In the genomic region with DNA sequence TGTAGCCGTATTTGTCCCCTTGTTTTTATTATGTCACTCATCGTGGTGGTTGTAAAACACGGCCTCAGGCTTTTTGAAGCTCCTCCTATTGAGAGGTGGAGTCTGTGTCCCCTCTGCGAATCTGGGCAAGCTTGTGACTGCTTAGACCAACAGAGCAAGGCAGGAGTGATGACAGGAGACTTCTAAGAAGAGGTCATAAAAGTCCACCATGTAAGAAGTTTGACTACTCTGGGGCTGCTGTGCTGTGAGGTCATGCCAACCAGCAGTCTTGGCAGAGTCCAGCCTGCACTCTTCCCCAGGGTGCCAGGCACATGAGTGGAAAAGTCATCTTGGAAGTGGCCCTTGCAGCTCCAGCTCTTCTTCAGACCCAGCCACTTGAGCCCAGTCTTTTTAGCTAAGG, we compare ENCODE assay signal across 19 cellular contexts.
DNase-seq lines count a peak whose midpoint lies in the region; ATAC-seq and TF ChIP-seq lines count a peak whose summit lies in the region.
"Had no signal": no experiment of that assay in that cellular context is flagged by ENCODE, and none has a peak within 500 bp of the region (broad histone marks: within the 10 kb centered on the region; RNA-seq: fewer than 3 reads in every experiment).

No MANE protein-coding gene starts in this region.

- TF ChIP-seq CTCF in LNCaP clone FGC (IDR thresholded peaks at IDR 0.05; ENCODE audit: control insufficient read depth, extremely low read depth, insufficient read depth) (no peak), heart left ventricle (IDR thresholded peaks at IDR 0.05) (no peak), GM10266 (IDR thresholded peaks at IDR 0.05; ENCODE audit: control insufficient read depth, insufficient read depth, low read depth, missing control alignments) (no peak)

- H3K9ac ChIP-seq in BLaER1, result no peak overlapping the region
- H3K9ac ChIP-seq: GM23248 had no signal

- H3K27me3 ChIP-seq in BLaER1 (no peaks in the 10 kb centered on the region), heart left ventricle (no peaks in the 10 kb centered on the region)

- H3K36me3 ChIP-seq in BLaER1, result no peaks in the 10 kb centered on the region
- H3K36me3 ChIP-seq in heart left ventricle, result no peaks in the 10 kb centered on the region

- H4K20me1 ChIP-seq in BLaER1, result no peaks in the 10 kb centered on the region

- H3K4me1 ChIP-seq in BLaER1 (peaks cover 28% of the 10 kb centered on the region), heart left ventricle (peaks cover 10 to 52% (median 34%) of the 10 kb centered on the region in 12 donors)

- H3K4me3 ChIP-seq in BLaER1 (no peak overlapping the region), LNCaP clone FGC (ENCODE audit: low read depth, low read length) (no peak overlapping the region), heart left ventricle (no peak overlapping the region)
- H3K4me3 ChIP-seq: GM23248 had no signal

- peak; percentile 6 for DNase-seq in LNCaP clone FGC (ENCODE audit: low read depth)
- DNase-seq in heart left ventricle, result peak in 1 of 5 donors; percentile 49
- no peak for DNase-seq in sciatic nerve (ENCODE audit: low spot score)
- no peak for DNase-seq in left lobe of liver (ENCODE audit: low spot score)
- no peak for DNase-seq in NCI-H1436 treated with DMSO at 0.1 percent for 48 hours (lab: John Stamatoyannopoulos, UW)
- DNase-seq in GM10266 (ENCODE audit: extremely low spot score), result no peak
- no peak for DNase-seq in amygdala (lab: John Stamatoyannopoulos, UW)
- DNase-seq: COR-L47; GF-D8; GM23248; MM.1S; NCI-H1092 treated with DMSO at 0.1 percent for 48 hours; NCI-H1694; NCI-H345; NCI-H526 treated with DMSO at 0.1 percent for 48 hours; NK-92 treated with Interleukin-12 subunit alpha and Interleukin-12 subunit beta, amount 100 ng/mL, for 24 hours; RPMI8226 had no signal

- intact Hi-C loops in heart left ventricle (cut with DNase I) (loop anchor here in 2 of 10 donors (5.0 kb wide), 1 partner anchor 45 kb away; no protein-coding TSS in a partner anchor), sciatic nerve (cut with DNase I) (no loop called here)

- 41 to 57% (median 51%) methylated on average over 4 of the region's 4 CpGs for WGBS in heart left ventricle, 4 donors

- H3K9me3 ChIP-seq in BLaER1, result peaks cover 23% of the 10 kb centered on the region
- peaks cover 0 to 20% (median 5%) of the 10 kb centered on the region in 12 donors for H3K9me3 ChIP-seq in heart left ventricle

- TF ChIP-seq POLR2A in heart left ventricle (IDR thresholded peaks at IDR 0.05), result no peak

- no peak overlapping the region for H3K27ac ChIP-seq in BLaER1
- peak overlapping the region in 11 of 12 donors; percentile 6 to 84 (median 72) for H3K27ac ChIP-seq in heart left ventricle
- H3K27ac ChIP-seq: GM23248 had no signal

- H3K4me2 ChIP-seq in BLaER1, result peak overlapping the region; percentile 54

- ATAC-seq in heart left ventricle, result peak; percentile 19 to 85 (median 48)
- ATAC-seq in sciatic nerve, result peak; percentile 33
- ATAC-seq in left lobe of liver, result no peak
- ATAC-seq: HCT116 had no signal
